8 cellular contexts compared by ENCODE assay signal in genomic region chr11:76626921-76627391, GRCh38. TPM values are rescaled to one million over a fixed set of nuclear protein-coding genes. Genes with fewer than 3 reads are reported as not detected.
A peak's percentile ranks its signal among the peaks of the same experiment; 100 is the strongest.
DNase-seq lines count a peak whose midpoint lies in the region; ATAC-seq, FAIRE-seq and TF ChIP-seq lines count a peak whose summit lies in the region.

No MANE protein-coding gene starts in this region.

- peak; percentile 73 for ATAC-seq in HG02943 (IDR thresholded peaks at IDR 0.05; ENCODE audit: low read depth, unreplicated experiment)

- peak; percentile 47 for DNase-seq in activated naive CD4-positive, alpha-beta T cell treated with Interleukin-2 at 50 U/mL for 16 hours
- no peak for DNase-seq in activated naive CD4-positive, alpha-beta T cell treated with anti-CD3 and anti-CD28 coated beads, Interleukin-2, amount 50 U/mL, for 16 hours
- DNase-seq in RCC 7860 (ENCODE audit: low spot score) (peak; percentile 55), endodermal cell (peak; percentile 26), substantia nigra (lab: John Stamatoyannopoulos, UW) (no peak), iPS-NIHi7 (ENCODE audit: extremely low spot score) (no peak), anterior cingulate cortex (lab: John Stamatoyannopoulos, UW) (no peak)

- H3K27ac ChIP-seq in endodermal cell (ENCODE audit: low read depth, low read length) = no peak overlapping the region
- H3K27ac ChIP-seq in substantia nigra (ENCODE audit: low read depth, low read length, poor library complexity, severe bottlenecking) = no peak overlapping the region

- peaks cover 10% of the 10 kb centered on the region for H3K9me3 ChIP-seq in endodermal cell (ENCODE audit: control insufficient read depth, low read length)

- no peak for FAIRE-seq in RCC 7860 (lab: Jason Lieb, UNC)

- H3K36me3 ChIP-seq in endodermal cell (ENCODE audit: control insufficient read depth, insufficient read depth, low read length) = no peaks in the 10 kb centered on the region

- H3K9me3 Mint-ChIP-seq in endodermal cell = peaks cover 17% of the 10 kb centered on the region

- no peaks in the 10 kb centered on the region for H3K27me3 ChIP-seq in endodermal cell (ENCODE audit: control insufficient read depth, insufficient read depth, low read length, poor library complexity, severe bottlenecking)

- no peak overlapping the region for H3K4me3 Mint-ChIP-seq in endodermal cell

- H3K27me3 Mint-ChIP-seq in endodermal cell (ENCODE audit: insufficient read depth) = peaks cover 2% of the 10 kb centered on the region

- no peak overlapping the region for H3K27ac Mint-ChIP-seq in endodermal cell

- peaks cover 12% of the 10 kb centered on the region for H3K4me1 ChIP-seq in endodermal cell (ENCODE audit: control insufficient read depth, insufficient read depth, low read length)

- H3K36me3 Mint-ChIP-seq in endodermal cell (ENCODE audit: low read depth) = no peaks in the 10 kb centered on the region

- WGBS in endodermal cell (ENCODE audit: insufficient coverage in 1 of 2, insufficient read length in 1 of 2), 2 experiments = 96 to 98% methylated on average over 5 to 6 of the region's 6 CpGs

- H3K4me3 ChIP-seq in endodermal cell (ENCODE audit: low read length) = no peak overlapping the region

- no peak overlapping the region for H3K9ac ChIP-seq in endodermal cell (ENCODE audit: extremely low read depth, low read length, poor library complexity, severe bottlenecking)

- H3K4me1 Mint-ChIP-seq in endodermal cell = peaks cover 30% of the 10 kb centered on the region

- no peak for TF ChIP-seq CTCF in endodermal cell (conservative IDR thresholded peaks at IDR 0.05)

RNA-seq across cellular contexts. Expression of gene LRRC32, which starts 43.6 kb away (rescaled TPM):
- total RNA-seq in endodermal cell = 1 to 10 TPM; 1.3 to 1.6 TPM
- polyA plus RNA-seq in endodermal cell (2013, experiment 1 of 2) = 2.0 TPM
- polyA plus RNA-seq in endodermal cell (2013, experiment 2 of 2) = 2.2 TPM

Comparison
In these comparisons a context has a peak if more than half of its experiments do, and no peak if none do; other contexts are left out.
1. DNase-seq: peak in activated naive CD4-positive, alpha-beta T cell treated with Interleukin-2 at 50 U/mL for 16 hours (single experiment), RCC 7860 (single experiment) and endodermal cell (single experiment); none in activated naive CD4-positive, alpha-beta T cell treated with anti-CD3 and anti-CD28 coated beads, Interleukin-2, amount 50 U/mL, for 16 hours (single experiment), substantia nigra (0 of 49), iPS-NIHi7 (single experiment) and anterior cingulate cortex (0 of 58).